In genomic region chr7:44884553-44885393, GRCh38 we compare ENCODE assay signal across 8 cellular contexts. TPM values are rescaled to one million over a fixed set of nuclear protein-coding genes. Genes with fewer than 3 reads are reported as not detected.
A peak's percentile ranks its signal among the peaks of the same experiment; 100 is the strongest.
DNase-seq lines count a peak whose midpoint lies in the region; ATAC-seq and TF ChIP-seq lines count a peak whose summit lies in the region.

No MANE protein-coding gene starts in this region.

- H3K4me3 ChIP-seq in A673 (ENCODE audit: low read depth, low read length, poor library complexity, severe bottlenecking) (peak overlapping the region; percentile 74), PC-3 (ENCODE audit: low read length) (peak overlapping the region; percentile 76), osteoblast (ENCODE audit: insufficient read depth, low read length) (peak overlapping the region; percentile 94), transverse colon (peak overlapping the region; percentile 82 to 97 (median 89))

- peaks cover 63% of the 10 kb centered on the region for H3K79me2 ChIP-seq in PC-3 (ENCODE audit: low read length)
- peaks cover 74% of the 10 kb centered on the region for H3K79me2 ChIP-seq in osteoblast (ENCODE audit: insufficient read depth, low read length)

- no peaks in the 10 kb centered on the region for H3K27me3 ChIP-seq in A673 (replicated peaks; ENCODE audit: insufficient read depth, low read depth, low read length, poor library complexity)
- no peaks in the 10 kb centered on the region for H3K27me3 ChIP-seq in PC-3 (ENCODE audit: low read length)
- H3K27me3 ChIP-seq in osteoblast (ENCODE audit: insufficient read depth, low read length) = no peaks in the 10 kb centered on the region
- H3K27me3 ChIP-seq in transverse colon = no peaks in the 10 kb centered on the region

- H3F3A ChIP-seq in PC-3 (ENCODE audit: low read length, unreplicated experiment) = no peaks in the 10 kb centered on the region

- no peaks in the 10 kb centered on the region for H3K9me2 ChIP-seq in PC-3 (replicated peaks; ENCODE audit: low read length)

- peak; percentile 50 for TF ChIP-seq POLR2A in transverse colon (IDR thresholded peaks at IDR 0.05)

- H3K4me2 ChIP-seq in PC-3 (ENCODE audit: low read length) = peak overlapping the region; percentile 84
- peak overlapping the region; percentile 92 for H3K4me2 ChIP-seq in osteoblast (ENCODE audit: insufficient read depth, low read length)

- TF ChIP-seq EP300 in transverse colon (IDR thresholded peaks at IDR 0.05; ENCODE audit: low read depth) = no peak

- WGBS in transverse colon (ENCODE audit: low coverage in 1 of 2), 2 donors = 4% methylated on average over 87 of the region's 112 CpGs; no CpG with 5 or more reads in 1 of the 2 donors

- POLR2A ChIA-PET in A673 (lab: Charles Lee; ENCODE audit: low non-redundant PET) = no interaction called here
- POLR2A ChIA-PET in PC-3 (lab: Charles Lee; ENCODE audit: unreplicated experiment) = interaction anchor here (0.6 to 0.7 kb wide), 2 partner anchors 18 to 36 kb away, joined by 4 read pairs; no protein-coding TSS in a partner anchor

- in situ Hi-C loops in transverse colon (cut with MboI; ENCODE audit: low pct_ligation_motif_present in 1 of 4, low pct_unique_long_range_greater_than_20kb in 1 of 4, low sequenced_read_pairs in 3 of 4) = no loop called here

- BruUV-seq in A673 (replicated peaks; lab: Mats Ljungman, UMichigan) = no TSS peak
- no TSS peak for BruUV-seq in PC-3 (replicated peaks; lab: Mats Ljungman, UMichigan)

- H3K27ac ChIP-seq in A673 (ENCODE audit: low read depth, low read length, poor library complexity, severe bottlenecking) (peak overlapping the region; percentile 98), PC-3 (ENCODE audit: low read length) (peak overlapping the region; percentile 63), osteoblast (ENCODE audit: low read depth, low read length) (peak overlapping the region; percentile 96), transverse colon (peak overlapping the region; percentile 98 to 100 (median 98))

- peak; percentile 73 for DNase-seq in A673 (ENCODE audit: low spot score)
- peak; percentile 46 for DNase-seq in PC-3
- DNase-seq in activated gamma-delta T cell treated with anti-CD3 and anti-CD28 coated beads, Interleukin-2, amount 50 U/mL, for 16 hours (ENCODE audit: low read depth) = peak; percentile 35
- peak; percentile 33 for DNase-seq in germinal center (ENCODE audit: low spot score)
- peak; percentile 94 for DNase-seq in osteoblast (ENCODE audit: insufficient read length, low spot score, missing footprints)
- peak; percentile 59 for DNase-seq in transverse colon

- peaks cover 15% of the 10 kb centered on the region for H3K36me3 ChIP-seq in A673 (ENCODE audit: insufficient read depth, low read length, poor library complexity, severe bottlenecking)
- H3K36me3 ChIP-seq in PC-3 (ENCODE audit: low read depth, low read length) = peaks cover 4% of the 10 kb centered on the region; the same call in 1 of the 2 replicates
- H3K36me3 ChIP-seq in osteoblast (ENCODE audit: insufficient read depth, low read length) = peaks cover 20% of the 10 kb centered on the region
- no peaks in the 10 kb centered on the region for H3K36me3 ChIP-seq in transverse colon

- H4K20me1 ChIP-seq in PC-3 (ENCODE audit: low read length) (peaks cover 46% of the 10 kb centered on the region), osteoblast (ENCODE audit: insufficient read depth, low read length) (peaks cover 38% of the 10 kb centered on the region)

- intact Hi-C loops in A673 (cut with micrococcal nuclease; ENCODE audit: unreplicated experiment) = loop anchor here (5.0 kb wide), 1 partner anchor 98 kb away; no protein-coding TSS in a partner anchor
- intact Hi-C loops in PC-3 (cut with micrococcal nuclease) = loop anchor here (5.0 kb wide), 1 partner anchor 103 kb away; no protein-coding TSS in a partner anchor
- intact Hi-C loops in transverse colon (cut with DNase I; ENCODE audit: low total_unique reads) = loop anchor here (2.0 kb wide), 1 partner anchor 36 kb away; the partner anchor contains the start of gene H2AZ2

- H3K9me3 ChIP-seq in A673 (ENCODE audit: low read depth, low read length, poor library complexity, severe bottlenecking) (no peaks in the 10 kb centered on the region), PC-3 (ENCODE audit: low read length) (no peaks in the 10 kb centered on the region), osteoblast (ENCODE audit: low read depth, low read length) (no peaks in the 10 kb centered on the region), transverse colon (no peaks in the 10 kb centered on the region)

- CTCF ChIA-PET in A673 (lab: Charles Lee) (no interaction called here), PC-3 (lab: Charles Lee) (no interaction called here)

- peak overlapping the region; percentile 94 for H3K9ac ChIP-seq in PC-3 (ENCODE audit: low read length)

- H3K4me1 ChIP-seq in A673 (ENCODE audit: insufficient read depth, low read length, poor library complexity, severe bottlenecking) (peaks cover 43% of the 10 kb centered on the region), PC-3 (ENCODE audit: insufficient read depth, low read length) (peaks cover 50% of the 10 kb centered on the region), osteoblast (ENCODE audit: insufficient read depth, low read length) (peaks cover 44% of the 10 kb centered on the region), transverse colon (peaks cover 19 to 57% (median 51%) of the 10 kb centered on the region in 4 donors)

- ATAC-seq in GM18502 (IDR thresholded peaks at IDR 0.05; ENCODE audit: poor library complexity, unreplicated experiment) (peak; percentile 23), HG03064 (IDR thresholded peaks at IDR 0.05; ENCODE audit: low read depth, unreplicated experiment) (peak; percentile 23), PC-3 (peak; percentile 9)

- H2AFZ ChIP-seq in PC-3 (ENCODE audit: low read length) = peak overlapping the region; percentile 43; the same call in 1 of the 2 replicates
- peak overlapping the region; percentile 50 for H2AFZ ChIP-seq in osteoblast (ENCODE audit: low read length)

- TF ChIP-seq CTCF in A673 (conservative IDR thresholded peaks at IDR 0.05; ENCODE audit: low read depth, low read length) (no peak), PC-3 (conservative IDR thresholded peaks at IDR 0.05; ENCODE audit: low read depth, low read length) (no peak), osteoblast (IDR thresholded peaks at IDR 0.05; ENCODE audit: extremely low read depth, low read depth, low read length) (no peak), transverse colon (IDR thresholded peaks at IDR 0.05) (no peak)

RNA-seq across cellular contexts. Expression of gene PURB, which starts 0.6 kb away (rescaled TPM):
- total RNA-seq in A673 (2021) = 25.3 and 27.4 TPM in 2 replicates
- total RNA-seq in PC-3 (2014; rRNA removed) = 8.9 and 14.6 TPM in 2 replicates
- total RNA-seq in osteoblast = 22.7 and 22.8 TPM in 2 replicates
- 10 to 100 TPM; 13.1 to 26.2 (median 20.4) TPM for total RNA-seq in transverse colon

RNA-seq across cellular contexts. Expression of gene H2AZ2, which starts 36.9 kb away (rescaled TPM):
- total RNA-seq in A673 (2021) (272 and 291 TPM in 2 replicates), PC-3 (2014; rRNA removed) (376 and 400 TPM in 2 replicates), osteoblast (93.7 and 98.1 TPM in 2 replicates), transverse colon (100 to 1,000 TPM in 3 of 4 donors, 10 to 100 TPM in 1; 99.6 to 418 (median 115) TPM)

Comparison
In these comparisons a context has a peak if more than half of its experiments do, and no peak if none do; other contexts are left out.
1. Peak in every context shown above with its lines: DNase-seq, ATAC-seq, H3K4me3 ChIP-seq and H3K27ac ChIP-seq.
2. DNase-seq: peak in every context shown above with its lines; median percentile 94 in osteoblast; 73 in A673; 59 in transverse colon; 46 in PC-3; 35 in activated gamma-delta T cell treated with anti-CD3 and anti-CD28 coated beads, Interleukin-2, amount 50 U/mL, for 16 hours; 33 in germinal center.